23 cellular contexts compared by ENCODE assay signal in the genomic region with DNA sequence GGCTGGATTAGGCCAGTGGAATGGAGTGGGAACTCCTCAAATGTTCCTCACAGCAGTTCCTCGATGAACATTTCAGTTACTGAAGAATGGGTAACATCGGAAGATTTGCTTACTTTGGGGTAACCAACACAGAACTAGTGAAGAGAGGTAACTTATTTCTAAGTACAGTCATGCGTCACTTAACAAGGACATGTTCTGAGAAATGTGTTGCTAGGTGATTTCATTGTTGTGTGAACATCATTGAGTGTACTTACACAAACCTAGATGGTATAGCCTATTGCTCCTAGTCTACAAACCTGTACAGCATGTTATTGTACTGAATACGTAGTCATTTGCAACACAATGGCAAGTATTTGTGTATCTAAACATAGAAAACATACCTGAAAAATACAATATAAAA.
DNase-seq lines count a peak whose midpoint lies in the region; ATAC-seq and TF ChIP-seq lines count a peak whose summit lies in the region.
"Had no signal": no experiment of that assay in that cellular context is flagged by ENCODE, and none has a peak within 500 bp of the region (broad histone marks: within the 10 kb centered on the region; RNA-seq: fewer than 3 reads in every experiment).

No MANE protein-coding gene starts in this region.

- ATAC-seq in activated CD4-positive, alpha-beta T cell treated with anti-CD3 and anti-CD28 coated beads for 36 hours = no peak
- no peak for ATAC-seq in GM23338

- no peaks in the 10 kb centered on the region for H3K79me2 ChIP-seq in GM23338 (replicated peaks; ENCODE audit: insufficient read depth)

- no peaks in the 10 kb centered on the region for H3F3A ChIP-seq in GM23338 (replicated peaks; ENCODE audit: low read depth)

- no peaks in the 10 kb centered on the region for H3K9me3 Mint-ChIP-seq in activated CD4-positive, alpha-beta T cell treated with anti-CD3 and anti-CD28 coated beads for 36 hours (ENCODE audit: low read depth)
- peaks cover 1% of the 10 kb centered on the region for H3K9me3 Mint-ChIP-seq in activated naive CD4-positive, alpha-beta T cell treated with anti-CD3 and anti-CD28 coated beads for 36 hours
- no peaks in the 10 kb centered on the region for H3K9me3 Mint-ChIP-seq in activated CD4-positive, alpha-beta memory T cell treated with anti-CD3 and anti-CD28 coated beads for 36 hours
- H3K9me3 Mint-ChIP-seq in GM23338 = no peaks in the 10 kb centered on the region

- no peak overlapping the region for H3K4me3 ChIP-seq in GM23338
- H3K4me3 ChIP-seq: SJCRH30 had no signal

- H3K4me1 ChIP-seq in GM23338 (ENCODE audit: insufficient read depth) = peaks cover 29% of the 10 kb centered on the region

- H3K36me3 Mint-ChIP-seq in activated CD4-positive, alpha-beta T cell treated with anti-CD3 and anti-CD28 coated beads for 36 hours (ENCODE audit: low read depth) = no peaks in the 10 kb centered on the region
- H3K36me3 Mint-ChIP-seq in activated naive CD4-positive, alpha-beta T cell treated with anti-CD3 and anti-CD28 coated beads for 36 hours (ENCODE audit: low read depth) = peaks cover 2% of the 10 kb centered on the region
- no peaks in the 10 kb centered on the region for H3K36me3 Mint-ChIP-seq in activated CD4-positive, alpha-beta memory T cell treated with anti-CD3 and anti-CD28 coated beads for 36 hours
- no peaks in the 10 kb centered on the region for H3K36me3 Mint-ChIP-seq in GM23338 (ENCODE audit: low read depth)
- H3K36me3 Mint-ChIP-seq: CD8-positive, alpha-beta memory T cell had no signal

- POLR2A ChIA-PET in activated CD4-positive, alpha-beta T cell treated with anti-CD3 and anti-CD28 coated beads for 36 hours (lab: Charles Lee) = no interaction called here
- POLR2A ChIA-PET in activated CD4-positive, alpha-beta memory T cell treated with anti-CD3 and anti-CD28 coated beads for 36 hours (lab: Charles Lee) = interaction anchor here (0.6 to 0.7 kb wide), 3 partner anchors 10 to 19 kb away, joined by 3 read pairs; no protein-coding TSS in a partner anchor

- intact Hi-C loops in activated CD4-positive, alpha-beta T cell treated with anti-CD3 and anti-CD28 coated beads for 36 hours (cut with DNase I, micrococcal nuclease) = loop anchor here in 1 of 2 experiments (10.0 kb wide), 1 partner anchor 900 kb away; a partner anchor contains a TSS
- intact Hi-C loops in activated naive CD4-positive, alpha-beta T cell treated with anti-CD3 and anti-CD28 coated beads for 36 hours (cut with micrococcal nuclease) = loop anchor here (5.0 to 10.0 kb wide), 4 partner anchors 1100 to 1608 kb away; a partner anchor contains a TSS
- intact Hi-C loops in activated CD4-positive, alpha-beta memory T cell treated with anti-CD3 and anti-CD28 coated beads for 36 hours (cut with micrococcal nuclease) = no loop called here

- no peaks in the 10 kb centered on the region for H4K20me1 ChIP-seq in GM23338 (replicated peaks; ENCODE audit: insufficient read depth)

- H3K9me2 ChIP-seq in GM23338 (ENCODE audit: insufficient read depth) = 0 out of 2 replicates have a peak, but pooled peaks cover 9% of the 10 kb centered on the region

- no peak for TF ChIP-seq CTCF in GM23338 (conservative IDR thresholded peaks at IDR 0.05; ENCODE audit: low read depth in 2 of 2)

- H3K27ac ChIP-seq in GM23338 (ENCODE audit: low read depth) = no peak overlapping the region
- H3K27ac ChIP-seq: C4-2B, SJCRH30 had no signal

- H3K4me2 ChIP-seq in GM23338 = no peak overlapping the region

- H3K27me3 ChIP-seq in GM23338 (ENCODE audit: insufficient read depth) = no peaks in the 10 kb centered on the region
- H3K27me3 ChIP-seq: SJCRH30 had no signal

- CTCF ChIA-PET in activated CD4-positive, alpha-beta T cell treated with anti-CD3 and anti-CD28 coated beads for 36 hours (lab: Charles Lee) = interaction anchor here (1.1 to 1.8 kb wide), 2 partner anchors 10 to 261 kb away, joined by 3 to 9 read pairs; no protein-coding TSS in a partner anchor
- CTCF ChIA-PET in activated naive CD4-positive, alpha-beta T cell treated with anti-CD3 and anti-CD28 coated beads for 36 hours (lab: Charles Lee) = interaction anchor here (0.7 to 1.0 kb wide), 2 partner anchors 16 to 420 kb away, joined by 3 read pairs; no protein-coding TSS in a partner anchor
- CTCF ChIA-PET in activated CD4-positive, alpha-beta memory T cell treated with anti-CD3 and anti-CD28 coated beads for 36 hours (lab: Charles Lee) = interaction anchor here (0.9 to 1.0 kb wide), 2 partner anchors 19 to 59 kb away, joined by 3 read pairs; no protein-coding TSS in a partner anchor

- H3K36me3 ChIP-seq in GM23338 (ENCODE audit: insufficient read depth) = no peaks in the 10 kb centered on the region
- H3K36me3 ChIP-seq: SJCRH30 had no signal

- no peak overlapping the region for H3K4me3 Mint-ChIP-seq in activated CD4-positive, alpha-beta T cell treated with anti-CD3 and anti-CD28 coated beads for 36 hours
- no peak overlapping the region for H3K4me3 Mint-ChIP-seq in activated naive CD4-positive, alpha-beta T cell treated with anti-CD3 and anti-CD28 coated beads for 36 hours
- no peak overlapping the region for H3K4me3 Mint-ChIP-seq in activated CD4-positive, alpha-beta memory T cell treated with anti-CD3 and anti-CD28 coated beads for 36 hours
- H3K4me3 Mint-ChIP-seq in GM23338 = no peak overlapping the region
- H3K4me3 Mint-ChIP-seq: CD8-positive, alpha-beta memory T cell had no signal

- peaks cover 10% of the 10 kb centered on the region for H3K27me3 Mint-ChIP-seq in activated CD4-positive, alpha-beta T cell treated with anti-CD3 and anti-CD28 coated beads for 36 hours
- peaks cover 8% of the 10 kb centered on the region for H3K27me3 Mint-ChIP-seq in activated naive CD4-positive, alpha-beta T cell treated with anti-CD3 and anti-CD28 coated beads for 36 hours (ENCODE audit: low read depth)
- H3K27me3 Mint-ChIP-seq in activated CD4-positive, alpha-beta memory T cell treated with anti-CD3 and anti-CD28 coated beads for 36 hours = peaks cover 3% of the 10 kb centered on the region
- H3K27me3 Mint-ChIP-seq in GM23338 (ENCODE audit: insufficient read depth, low read depth, poor library complexity) = peaks cover 4% of the 10 kb centered on the region

- DNase-seq in activated CD4-positive, alpha-beta T cell treated with anti-CD3 and anti-CD28 coated beads for 36 hours = no peak
- no peak for DNase-seq in activated CD4-positive, alpha-beta T cell treated with anti-CD3 and anti-CD28 coated beads, Interleukin-2, amount 50 U/mL, for 4 hours
- DNase-seq in activated naive CD4-positive, alpha-beta T cell treated with anti-CD3 and anti-CD28 coated beads for 36 hours = no peak
- no peak for DNase-seq in activated naive CD4-positive, alpha-beta T cell treated with Interleukin-2 at 50 U/mL for 16 hours
- DNase-seq in activated CD4-positive, alpha-beta memory T cell treated with anti-CD3 and anti-CD28 coated beads for 36 hours = no peak
- DNase-seq in renal cortical epithelial cell (ENCODE audit: low read depth) (peak; percentile 14), KBM-7 (no peak), GM23338 (ENCODE audit: low spot score) (no peak)
- DNase-seq: Calu3; CD8-positive, alpha-beta memory T cell; EL; GF-D8; IMR-90; NCI-H1105; NCI-H146; NCI-H2029; NCI-H2171; NCI-H345; NCI-H524; NCI-H774; NK-92 treated with Interleukin-12 subunit alpha and Interleukin-12 subunit beta, amount 100 ng/mL, for 24 hours; SJCRH30 had no signal

- in situ Hi-C loops in KBM-7 (cut with MboI; ENCODE audit: low pct_unique_long_range_greater_than_20kb, low sequenced_read_pairs) = no loop called here

- no peak overlapping the region for H2AFZ ChIP-seq in GM23338

- H3K27ac Mint-ChIP-seq in activated CD4-positive, alpha-beta T cell treated with anti-CD3 and anti-CD28 coated beads for 36 hours = peak overlapping the region; percentile 70
- H3K27ac Mint-ChIP-seq in activated naive CD4-positive, alpha-beta T cell treated with anti-CD3 and anti-CD28 coated beads for 36 hours = peak overlapping the region; percentile 61
- peak overlapping the region; percentile 84 for H3K27ac Mint-ChIP-seq in activated CD4-positive, alpha-beta memory T cell treated with anti-CD3 and anti-CD28 coated beads for 36 hours
- H3K27ac Mint-ChIP-seq in GM23338 = no peak overlapping the region
- H3K27ac Mint-ChIP-seq: CD8-positive, alpha-beta memory T cell had no signal

- peaks cover 40% of the 10 kb centered on the region for H3K4me1 Mint-ChIP-seq in activated CD4-positive, alpha-beta T cell treated with anti-CD3 and anti-CD28 coated beads for 36 hours
- peaks cover 38% of the 10 kb centered on the region for H3K4me1 Mint-ChIP-seq in activated naive CD4-positive, alpha-beta T cell treated with anti-CD3 and anti-CD28 coated beads for 36 hours (ENCODE audit: low read depth)
- H3K4me1 Mint-ChIP-seq in activated CD4-positive, alpha-beta memory T cell treated with anti-CD3 and anti-CD28 coated beads for 36 hours (ENCODE audit: low read depth) = peaks cover 48% of the 10 kb centered on the region
- peaks cover 31% of the 10 kb centered on the region for H3K4me1 Mint-ChIP-seq in GM23338

TF ChIP-seq in GM23338, 12 proteins besides CTCF, POLR2A, EP300 and RAD21 (continues in another document):
- TF ChIP-seq STAT1 (IDR thresholded peaks at IDR 0.05; ENCODE audit: unreplicated experiment) (no peak), EZH2phosphoT487 (IDR thresholded peaks at IDR 0.05; ENCODE audit: unreplicated experiment) (no peak), ZNF331 (CRISPR knock-in tag; IDR thresholded peaks at IDR 0.05; ENCODE audit: low read depth) (no peak), POLR2AphosphoS5 (IDR thresholded peaks at IDR 0.05; ENCODE audit: low read depth) (no peak), JUNB (IDR thresholded peaks at IDR 0.05; ENCODE audit: unreplicated experiment) (no peak), CREB1 (CRISPR knock-in tag; IDR thresholded peaks at IDR 0.05; ENCODE audit: low read depth) (no peak), NANOG (IDR thresholded peaks at IDR 0.05; ENCODE audit: borderline replicate concordance) (no peak)
